In the genomic region with DNA sequence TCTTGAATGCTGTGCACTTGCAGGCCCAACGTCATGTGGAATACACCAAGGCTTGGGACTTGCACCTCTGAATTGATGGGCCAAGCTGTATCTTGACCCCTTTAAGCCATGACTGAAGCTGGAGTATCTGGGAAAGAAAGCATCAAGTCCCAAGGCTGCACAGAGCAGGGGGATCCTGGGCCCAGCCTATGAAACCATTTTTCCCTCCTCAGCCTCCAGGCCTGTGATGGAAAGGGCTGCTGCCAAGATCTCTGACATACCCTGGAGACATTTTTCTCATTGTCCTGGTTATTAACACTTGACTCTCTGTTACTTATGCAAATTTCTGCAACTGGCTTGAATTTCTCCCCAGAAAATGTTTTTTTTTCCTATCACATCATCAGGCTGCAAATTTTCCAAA, we compare ENCODE assay signal across 8 cellular contexts.
"Had no signal": no experiment of that assay in that cellular context is flagged by ENCODE, and none has a peak within 500 bp of the region (broad histone marks: within the 10 kb centered on the region; RNA-seq: fewer than 3 reads in every experiment).

No MANE protein-coding gene starts in this region.

- DNase-seq: GM23248, GOT3, H7, H9, HCEC 1CT, HFFc6 had no signal

- H3K27ac ChIP-seq: GM23248 had no signal

- H3K4me2 ChIP-seq: GM23338 had no signal

- H3K36me3 ChIP-seq: HAP-1 had no signal

- H3K4me1 ChIP-seq: HAP-1 had no signal

- H2AFZ ChIP-seq: GM23248, GM23338 had no signal

- H3K4me3 ChIP-seq: GM23248, GM23338, HAP-1 had no signal
